In the genomic region with DNA sequence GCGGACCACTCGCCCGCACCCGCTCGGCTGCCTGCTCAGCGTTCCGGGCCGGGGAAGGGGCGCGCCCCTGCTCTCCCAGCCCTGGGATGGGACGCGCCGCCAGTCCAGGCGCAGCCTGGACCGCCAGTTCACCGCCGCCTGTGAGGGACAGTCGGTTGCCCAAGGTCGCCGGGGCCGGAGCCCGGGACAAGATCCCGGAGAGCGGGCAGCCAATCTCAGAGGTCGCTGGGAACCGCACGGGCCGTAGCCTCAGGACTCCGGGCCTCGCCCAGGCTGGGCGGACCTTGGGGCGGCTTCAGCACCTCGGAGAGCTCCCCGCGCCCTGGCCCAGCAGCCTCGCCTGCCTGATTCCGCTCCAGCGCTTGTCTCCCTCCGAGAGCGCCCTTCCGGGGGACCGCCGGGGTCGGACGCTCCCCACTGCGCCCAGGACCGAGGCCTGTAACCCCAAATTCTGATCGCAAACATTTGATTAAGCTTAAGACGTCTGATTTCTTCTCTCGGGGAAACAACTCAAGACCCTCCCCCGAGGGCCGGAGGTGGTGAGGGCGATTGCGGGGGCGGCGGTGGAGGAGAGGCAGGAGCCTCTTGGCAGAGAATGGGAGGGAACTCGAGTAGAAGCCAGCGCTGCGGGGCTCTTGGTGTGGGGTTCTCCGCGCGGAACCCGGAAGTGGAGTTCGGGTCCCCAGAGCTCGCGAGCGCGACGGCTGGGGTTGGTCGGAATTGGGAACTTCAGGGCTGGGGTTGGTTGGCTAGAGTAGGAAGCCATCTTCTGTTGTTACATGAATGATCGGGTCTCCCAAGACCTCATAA, we compare ENCODE assay signal across 1 cellular context.
TF ChIP-seq lines count a peak whose summit lies in the region.

No MANE protein-coding gene starts in this region.

TF ChIP-seq in HepG2, 621 proteins besides CTCF, POLR2A, EP300 and RAD21 (continued from another document and continues in another):
- TF ChIP-seq, protein P1, sequence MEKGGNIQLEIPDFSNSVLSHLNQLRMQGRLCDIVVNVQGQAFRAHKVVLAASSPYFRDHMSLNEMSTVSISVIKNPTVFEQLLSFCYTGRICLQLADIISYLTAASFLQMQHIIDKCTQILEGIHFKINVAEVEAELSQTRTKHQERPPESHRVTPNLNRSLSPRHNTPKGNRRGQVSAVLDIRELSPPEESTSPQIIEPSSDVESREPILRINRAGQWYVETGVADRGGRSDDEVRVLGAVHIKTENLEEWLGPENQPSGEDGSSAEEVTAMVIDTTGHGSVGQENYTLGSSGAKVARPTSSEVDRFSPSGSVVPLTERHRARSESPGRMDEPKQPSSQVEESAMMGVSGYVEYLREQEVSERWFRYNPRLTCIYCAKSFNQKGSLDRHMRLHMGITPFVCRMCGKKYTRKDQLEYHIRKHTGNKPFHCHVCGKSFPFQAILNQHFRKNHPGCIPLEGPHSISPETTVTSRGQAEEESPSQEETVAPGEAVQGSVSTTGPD (CRISPR knock-in tag; IDR thresholded peaks at IDR 0.05): no peak
- TF ChIP-seq, protein P2, sequence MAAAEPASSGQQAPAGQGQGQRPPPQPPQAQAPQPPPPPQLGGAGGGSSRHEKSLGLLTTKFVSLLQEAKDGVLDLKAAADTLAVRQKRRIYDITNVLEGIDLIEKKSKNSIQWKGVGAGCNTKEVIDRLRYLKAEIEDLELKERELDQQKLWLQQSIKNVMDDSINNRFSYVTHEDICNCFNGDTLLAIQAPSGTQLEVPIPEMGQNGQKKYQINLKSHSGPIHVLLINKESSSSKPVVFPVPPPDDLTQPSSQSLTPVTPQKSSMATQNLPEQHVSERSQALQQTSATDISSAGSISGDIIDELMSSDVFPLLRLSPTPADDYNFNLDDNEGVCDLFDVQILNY (CRISPR knock-in tag; conservative IDR thresholded peaks at IDR 0.05): peak; percentile 83
- TF ChIP-seq, protein P3, sequence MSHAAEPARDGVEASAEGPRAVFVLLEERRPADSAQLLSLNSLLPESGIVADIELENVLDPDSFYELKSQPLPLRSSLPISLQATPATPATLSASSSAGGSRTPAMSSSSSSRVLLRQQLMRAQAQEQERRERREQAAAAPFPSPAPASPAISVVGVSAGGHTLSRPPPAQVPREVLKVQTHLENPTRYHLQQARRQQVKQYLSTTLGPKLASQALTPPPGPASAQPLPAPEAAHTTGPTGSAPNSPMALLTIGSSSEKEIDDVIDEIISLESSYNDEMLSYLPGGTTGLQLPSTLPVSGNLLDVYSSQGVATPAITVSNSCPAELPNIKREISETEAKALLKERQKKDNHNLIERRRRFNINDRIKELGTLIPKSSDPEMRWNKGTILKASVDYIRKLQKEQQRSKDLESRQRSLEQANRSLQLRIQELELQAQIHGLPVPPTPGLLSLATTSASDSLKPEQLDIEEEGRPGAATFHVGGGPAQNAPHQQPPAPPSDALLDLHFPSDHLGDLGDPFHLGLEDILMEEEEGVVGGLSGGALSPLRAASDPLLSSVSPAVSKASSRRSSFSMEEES (CRISPR knock-in tag; IDR thresholded peaks at IDR 0.05): peak; percentile 95
- TF ChIP-seq CBFB (CRISPR knock-in tag; IDR thresholded peaks at IDR 0.05) (peak; percentile 59; the same call in 1 of the 2 replicates), STAG1 (CRISPR knock-in tag; IDR thresholded peaks at IDR 0.05) (no peak; the same call in 1 of the 2 replicates), HOXA7 (CRISPR knock-in tag; IDR thresholded peaks at IDR 0.05) (0 out of 2 replicates have a peak, but pooled peaks have one; percentile 76), ZNF44 (CRISPR knock-in tag; IDR thresholded peaks at IDR 0.05) (peak; percentile 93), ZNF720 (CRISPR knock-in tag; IDR thresholded peaks at IDR 0.05) (0 out of 2 replicates have a peak, but pooled peaks have one; percentile 31), ISL2 (CRISPR knock-in tag; IDR thresholded peaks at IDR 0.05) (peak; percentile 90), ZNF549 (CRISPR knock-in tag; IDR thresholded peaks at IDR 0.05) (peak; percentile 90), ZNF879 (CRISPR knock-in tag; IDR thresholded peaks at IDR 0.05) (peak; percentile 99), NFIC (IDR thresholded peaks at IDR 0.05; ENCODE audit: low read length) (no peak; the same call in 1 of the 2 replicates), FOXK1 (CRISPR knock-in tag; IDR thresholded peaks at IDR 0.05; ENCODE audit: borderline replicate concordance, low read depth) (peak; percentile 78; the same call in 1 of the 2 replicates), IRX3 (CRISPR knock-in tag; IDR thresholded peaks at IDR 0.05; ENCODE audit: borderline replicate concordance, low read depth) (peak; percentile 88; the same call in 1 of the 2 replicates), ZNF34 (CRISPR knock-in tag; IDR thresholded peaks at IDR 0.05; ENCODE audit: borderline replicate concordance) (no peak), ZNF383 (CRISPR knock-in tag; IDR thresholded peaks at IDR 0.05; ENCODE audit: borderline replicate concordance) (no peak), MED13 (CRISPR knock-in tag; IDR thresholded peaks at IDR 0.05) (peak; percentile 94), POLR2G (IDR thresholded peaks at IDR 0.05; ENCODE audit: low read depth, low read length) (no peak), ZNF382 (CRISPR knock-in tag; IDR thresholded peaks at IDR 0.05; ENCODE audit: borderline replicate concordance) (no peak), ZSCAN21 (CRISPR knock-in tag; IDR thresholded peaks at IDR 0.05; ENCODE audit: borderline replicate concordance) (peak; percentile 99), HMG20A (CRISPR knock-in tag; IDR thresholded peaks at IDR 0.05; ENCODE audit: borderline replicate concordance) (0 out of 2 replicates have a peak, but pooled peaks have one; percentile 34), ZMYM4 (CRISPR knock-in tag; IDR thresholded peaks at IDR 0.05) (peak; percentile 90), ARHGAP35 (CRISPR knock-in tag; IDR thresholded peaks at IDR 0.05; ENCODE audit: borderline replicate concordance) (peak; percentile 99), SMARCE1 (IDR thresholded peaks at IDR 0.05; ENCODE audit: borderline replicate concordance) (no peak), ZNF883 (CRISPR knock-in tag; IDR thresholded peaks at IDR 0.05; ENCODE audit: not compliant biosample characterization) (peak; percentile 99), ZNF605 (CRISPR knock-in tag; IDR thresholded peaks at IDR 0.05) (peak; percentile 99), ZBTB7B (CRISPR knock-in tag; IDR thresholded peaks at IDR 0.05) (peak; percentile 92), ZFP36L2 (CRISPR knock-in tag; IDR thresholded peaks at IDR 0.05) (peak; percentile 92; the same call in 1 of the 2 replicates), ZFP37 (CRISPR knock-in tag; IDR thresholded peaks at IDR 0.05; ENCODE audit: borderline replicate concordance) (peak; percentile 98), ZNF234 (CRISPR knock-in tag; conservative IDR thresholded peaks at IDR 0.05) (peak; percentile 98)
- TF ChIP-seq, protein P4, sequence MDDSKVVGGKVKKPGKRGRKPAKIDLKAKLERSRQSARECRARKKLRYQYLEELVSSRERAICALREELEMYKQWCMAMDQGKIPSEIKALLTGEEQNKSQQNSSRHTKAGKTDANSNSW (CRISPR knock-in tag; IDR thresholded peaks at IDR 0.05; ENCODE audit: borderline replicate concordance): peak; percentile 94; the same call in 1 of the 2 replicates
- TF ChIP-seq, protein P5, sequence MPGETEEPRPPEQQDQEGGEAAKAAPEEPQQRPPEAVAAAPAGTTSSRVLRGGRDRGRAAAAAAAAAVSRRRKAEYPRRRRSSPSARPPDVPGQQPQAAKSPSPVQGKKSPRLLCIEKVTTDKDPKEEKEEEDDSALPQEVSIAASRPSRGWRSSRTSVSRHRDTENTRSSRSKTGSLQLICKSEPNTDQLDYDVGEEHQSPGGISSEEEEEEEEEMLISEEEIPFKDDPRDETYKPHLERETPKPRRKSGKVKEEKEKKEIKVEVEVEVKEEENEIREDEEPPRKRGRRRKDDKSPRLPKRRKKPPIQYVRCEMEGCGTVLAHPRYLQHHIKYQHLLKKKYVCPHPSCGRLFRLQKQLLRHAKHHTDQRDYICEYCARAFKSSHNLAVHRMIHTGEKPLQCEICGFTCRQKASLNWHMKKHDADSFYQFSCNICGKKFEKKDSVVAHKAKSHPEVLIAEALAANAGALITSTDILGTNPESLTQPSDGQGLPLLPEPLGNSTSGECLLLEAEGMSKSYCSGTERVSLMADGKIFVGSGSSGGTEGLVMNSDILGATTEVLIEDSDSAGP (CRISPR knock-in tag; IDR thresholded peaks at IDR 0.05; ENCODE audit: borderline replicate concordance): peak; percentile 89
- TF ChIP-seq, protein P6, sequence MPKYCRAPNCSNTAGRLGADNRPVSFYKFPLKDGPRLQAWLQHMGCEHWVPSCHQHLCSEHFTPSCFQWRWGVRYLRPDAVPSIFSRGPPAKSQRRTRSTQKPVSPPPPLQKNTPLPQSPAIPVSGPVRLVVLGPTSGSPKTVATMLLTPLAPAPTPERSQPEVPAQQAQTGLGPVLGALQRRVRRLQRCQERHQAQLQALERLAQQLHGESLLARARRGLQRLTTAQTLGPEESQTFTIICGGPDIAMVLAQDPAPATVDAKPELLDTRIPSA (CRISPR knock-in tag; IDR thresholded peaks at IDR 0.05; ENCODE audit: borderline replicate concordance): peak; percentile 96
- TF ChIP-seq, protein P7, sequence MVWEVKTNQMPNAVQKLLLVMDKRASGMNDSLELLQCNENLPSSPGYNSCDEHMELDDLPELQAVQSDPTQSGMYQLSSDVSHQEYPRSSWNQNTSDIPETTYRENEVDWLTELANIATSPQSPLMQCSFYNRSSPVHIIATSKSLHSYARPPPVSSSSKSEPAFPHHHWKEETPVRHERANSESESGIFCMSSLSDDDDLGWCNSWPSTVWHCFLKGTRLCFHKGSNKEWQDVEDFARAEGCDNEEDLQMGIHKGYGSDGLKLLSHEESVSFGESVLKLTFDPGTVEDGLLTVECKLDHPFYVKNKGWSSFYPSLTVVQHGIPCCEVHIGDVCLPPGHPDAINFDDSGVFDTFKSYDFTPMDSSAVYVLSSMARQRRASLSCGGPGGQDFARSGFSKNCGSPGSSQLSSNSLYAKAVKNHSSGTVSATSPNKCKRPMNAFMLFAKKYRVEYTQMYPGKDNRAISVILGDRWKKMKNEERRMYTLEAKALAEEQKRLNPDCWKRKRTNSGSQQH (CRISPR knock-in tag; IDR thresholded peaks at IDR 0.05; ENCODE audit: low read depth): peak; percentile 93
- TF ChIP-seq, protein P8, sequence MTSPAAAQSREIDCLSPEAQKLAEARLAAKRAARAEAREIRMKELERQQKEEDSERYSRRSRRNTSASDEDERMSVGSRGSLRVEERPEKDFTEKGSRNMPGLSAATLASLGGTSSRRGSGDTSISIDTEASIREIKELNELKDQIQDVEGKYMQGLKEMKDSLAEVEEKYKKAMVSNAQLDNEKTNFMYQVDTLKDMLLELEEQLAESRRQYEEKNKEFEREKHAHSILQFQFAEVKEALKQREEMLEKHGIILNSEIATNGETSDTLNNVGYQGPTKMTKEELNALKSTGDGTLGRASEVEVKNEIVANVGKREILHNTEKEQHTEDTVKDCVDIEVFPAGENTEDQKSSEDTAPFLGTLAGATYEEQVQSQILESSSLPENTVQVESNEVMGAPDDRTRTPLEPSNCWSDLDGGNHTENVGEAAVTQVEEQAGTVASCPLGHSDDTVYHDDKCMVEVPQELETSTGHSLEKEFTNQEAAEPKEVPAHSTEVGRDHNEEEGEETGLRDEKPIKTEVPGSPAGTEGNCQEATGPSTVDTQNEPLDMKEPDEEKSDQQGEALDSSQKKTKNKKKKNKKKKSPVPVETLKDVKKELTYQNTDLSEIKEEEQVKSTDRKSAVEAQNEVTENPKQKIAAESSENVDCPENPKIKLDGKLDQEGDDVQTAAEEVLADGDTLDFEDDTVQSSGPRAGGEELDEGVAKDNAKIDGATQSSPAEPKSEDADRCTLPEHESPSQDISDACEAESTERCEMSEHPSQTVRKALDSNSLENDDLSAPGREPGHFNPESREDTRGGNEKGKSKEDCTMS (CRISPR knock-in tag; conservative IDR thresholded peaks at IDR 0.05): peak; percentile 97; the same call in 1 of the 2 replicates
- TF ChIP-seq, protein P9, sequence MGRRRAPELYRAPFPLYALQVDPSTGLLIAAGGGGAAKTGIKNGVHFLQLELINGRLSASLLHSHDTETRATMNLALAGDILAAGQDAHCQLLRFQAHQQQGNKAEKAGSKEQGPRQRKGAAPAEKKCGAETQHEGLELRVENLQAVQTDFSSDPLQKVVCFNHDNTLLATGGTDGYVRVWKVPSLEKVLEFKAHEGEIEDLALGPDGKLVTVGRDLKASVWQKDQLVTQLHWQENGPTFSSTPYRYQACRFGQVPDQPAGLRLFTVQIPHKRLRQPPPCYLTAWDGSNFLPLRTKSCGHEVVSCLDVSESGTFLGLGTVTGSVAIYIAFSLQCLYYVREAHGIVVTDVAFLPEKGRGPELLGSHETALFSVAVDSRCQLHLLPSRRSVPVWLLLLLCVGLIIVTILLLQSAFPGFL (CRISPR knock-in tag; IDR thresholded peaks at IDR 0.05): peak; percentile 97
- TF ChIP-seq, protein P10, sequence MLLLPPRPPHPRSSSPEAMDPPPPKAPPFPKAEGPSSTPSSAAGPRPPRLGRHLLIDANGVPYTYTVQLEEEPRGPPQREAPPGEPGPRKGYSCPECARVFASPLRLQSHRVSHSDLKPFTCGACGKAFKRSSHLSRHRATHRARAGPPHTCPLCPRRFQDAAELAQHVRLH (CRISPR knock-in tag; IDR thresholded peaks at IDR 0.05; ENCODE audit: borderline replicate concordance, low read depth): peak; percentile 99
